In genomic region chr4:159269956-159270355, GRCh38 we compare ENCODE assay signal across 19 cellular contexts.
A peak's percentile ranks its signal among the peaks of the same experiment; 100 is the strongest.
DNase-seq lines count a peak whose midpoint lies in the region; ATAC-seq and TF ChIP-seq lines count a peak whose summit lies in the region.
"Had no signal": no experiment of that assay in that cellular context is flagged by ENCODE, and none has a peak within 500 bp of the region (broad histone marks: within the 10 kb centered on the region; RNA-seq: fewer than 3 reads in every experiment).

No MANE protein-coding gene starts in this region.

- no peak for TF ChIP-seq EP300 in SK-N-SH (IDR thresholded peaks at IDR 0.05; ENCODE audit: borderline replicate concordance in 1 of 2, low read depth in 1 of 2, low read length in 1 of 2)

- no peak overlapping the region; the same call in 1 of the 2 replicates for H3K9ac ChIP-seq in SK-N-SH
- no peak overlapping the region for H3K9ac ChIP-seq in colonic mucosa (ENCODE audit: low read depth in 2 of 2, low read length in 2 of 2)

- H3K4me1 ChIP-seq in SK-N-SH (ENCODE audit: control insufficient read depth in 1 of 2, insufficient read depth in 2 of 2, low read depth in 1 of 2, low read length in 1 of 2) = peaks cover 30 to 38% of the 10 kb centered on the region in 2 experiments
- H3K4me1 ChIP-seq in gastrocnemius medialis = peaks cover 60 to 66% of the 10 kb centered on the region in 2 donors
- no peaks in the 10 kb centered on the region for H3K4me1 ChIP-seq in colonic mucosa

- no peaks in the 10 kb centered on the region for H3K9me2 ChIP-seq in SK-N-SH

- H3K27ac ChIP-seq in SK-N-SH (ENCODE audit: low read depth in 2 of 2, low read length in 1 of 2) = peak overlapping the region in 1 of 2 experiments; percentile 88; a peak in 2 of 4 replicates
- peak overlapping the region; percentile 9 to 58 (median 22) for H3K27ac ChIP-seq in gastrocnemius medialis
- no peak overlapping the region for H3K27ac ChIP-seq in colonic mucosa
- H3K27ac ChIP-seq: 22Rv1, HL-60, PC-9 had no signal

- no peaks in the 10 kb centered on the region for H4K20me1 ChIP-seq in SK-N-SH (ENCODE audit: insufficient read depth)

- H3K27me3 ChIP-seq in SK-N-SH (ENCODE audit: insufficient read depth) (no peaks in the 10 kb centered on the region), gastrocnemius medialis (no peaks in the 10 kb centered on the region), colonic mucosa (no peaks in the 10 kb centered on the region)

- TF ChIP-seq CTCF in SK-N-SH (IDR thresholded peaks at IDR 0.05) = no peak
- no peak for TF ChIP-seq CTCF in gastrocnemius medialis (IDR thresholded peaks at IDR 0.05 in 4 of 5, conservative IDR thresholded peaks at IDR 0.05 in 1 of 5)
- TF ChIP-seq CTCF in colonic mucosa (IDR thresholded peaks at IDR 0.05) = no peak

- POLR2A ChIA-PET in SK-N-SH (lab: Yijun Ruan, JAX) = no interaction called here

- H3K36me3 ChIP-seq in SK-N-SH (replicated peaks in 1 of 2; ENCODE audit: control insufficient read depth in 1 of 2, insufficient read depth in 2 of 2, low read length in 1 of 2) = no peaks in the 10 kb centered on the region
- no peaks in the 10 kb centered on the region for H3K36me3 ChIP-seq in gastrocnemius medialis
- no peaks in the 10 kb centered on the region for H3K36me3 ChIP-seq in colonic mucosa
- H3K36me3 ChIP-seq: HAP-1 had no signal

- TF ChIP-seq RAD21 in SK-N-SH (IDR thresholded peaks at IDR 0.05; ENCODE audit: low read length) = no peak

- intact Hi-C loops in gastrocnemius medialis (cut with DNase I; ENCODE audit: low total_unique reads) (loop anchor here (10.0 kb wide), 1 partner anchor 175 kb away; no protein-coding TSS in a partner anchor), colonic mucosa (cut with DNase I) (no loop called here)

- no peak for DNase-seq in SK-N-SH
- DNase-seq in globus pallidus (ENCODE audit: low spot score) = peak; percentile 63
- no peak for DNase-seq in gastrocnemius medialis
- DNase-seq in DMS53 (lab: John Stamatoyannopoulos, UW) = no peak
- DNase-seq in colonic mucosa = no peak
- no peak for DNase-seq in NK-92 (lab: John Stamatoyannopoulos, UW; ENCODE audit: unreplicated experiment)
- DNase-seq: Calu3; CD4-positive, alpha-beta memory T cell; DMS79 treated with DMSO at 0.1 percent for 48 hours; NCI-H1417 treated with DMSO at 0.1 percent for 48 hours; NCI-H2081; NCI-H774; PC-9 had no signal

- in situ Hi-C loops in gastrocnemius medialis (cut with MboI; ENCODE audit: low sequenced_read_pairs in 4 of 4) = no loop called here

- CTCF ChIA-PET in SK-N-SH (lab: Yijun Ruan, JAX) = no interaction called here

- peaks cover 31% of the 10 kb centered on the region for H3K79me2 ChIP-seq in SK-N-SH (ENCODE audit: insufficient read depth)

- H3K4me2 ChIP-seq in SK-N-SH = peak overlapping the region; percentile 83; the same call in 1 of the 2 replicates
- H3K4me2 ChIP-seq: PC-9 had no signal

- H3K9me3 ChIP-seq in SK-N-SH (no peaks in the 10 kb centered on the region), gastrocnemius medialis (no peaks in the 10 kb centered on the region), colonic mucosa (no peaks in the 10 kb centered on the region)
- H3K9me3 ChIP-seq: HAP-1 had no signal

- H3K4me3 ChIP-seq in SK-N-SH (ENCODE audit: low read depth in 2 of 2, low read length in 1 of 2) = peak overlapping the region in 1 of 2 experiments; percentile 59; a peak in 1 of 4 replicates
- no peak overlapping the region for H3K4me3 ChIP-seq in gastrocnemius medialis
- no peak overlapping the region for H3K4me3 ChIP-seq in colonic mucosa
- H3K4me3 ChIP-seq: HAP-1, K562, PC-9 had no signal

- H3F3A ChIP-seq in SK-N-SH (replicated peaks; ENCODE audit: insufficient read depth) = peaks cover 24% of the 10 kb centered on the region

- no peak overlapping the region for H2AFZ ChIP-seq in SK-N-SH (ENCODE audit: low read depth)
- H2AFZ ChIP-seq: PC-9 had no signal

- ATAC-seq in SK-N-SH treated with all-trans-retinoic acid at 6 μM for 48 hours (no peak), gastrocnemius medialis (peak in 1 of 2 donors; percentile 26), esophagus mucosa (no peak)
- ATAC-seq: K562 had no signal

- TF ChIP-seq POLR2A in gastrocnemius medialis (IDR thresholded peaks at IDR 0.05) = no peak

TF ChIP-seq in SK-N-SH, 30 proteins besides CTCF, POLR2A, EP300 and RAD21:
- TF ChIP-seq IRF3 (IDR thresholded peaks at IDR 0.05; ENCODE audit: low read depth, low read length) = no peak
- TF ChIP-seq RFX5 (IDR thresholded peaks at IDR 0.05; ENCODE audit: low read length) = no peak
- no peak for TF ChIP-seq JUND (IDR thresholded peaks at IDR 0.05)
- TF ChIP-seq NFIC (IDR thresholded peaks at IDR 0.05; ENCODE audit: borderline replicate concordance) = no peak
- no peak for TF ChIP-seq FOXJ3 (CRISPR knock-in tag; IDR thresholded peaks at IDR 0.05)
- no peak for TF ChIP-seq GATA2 (CRISPR knock-in tag; IDR thresholded peaks at IDR 0.05)
- no peak for TF ChIP-seq GABPA (IDR thresholded peaks at IDR 0.05; ENCODE audit: low read depth)
- no peak for TF ChIP-seq CHD2 (IDR thresholded peaks at IDR 0.05; ENCODE audit: low read length, partially characterized antibody)
- no peak for TF ChIP-seq EZH2phosphoT487 (IDR thresholded peaks at IDR 0.05; ENCODE audit: borderline replicate concordance, low read depth)
- TF ChIP-seq SIN3A (IDR thresholded peaks at IDR 0.05; ENCODE audit: borderline replicate concordance, low read depth, low read length) = no peak
- TF ChIP-seq RXRA (IDR thresholded peaks at IDR 0.05; ENCODE audit: borderline replicate concordance, low read depth) = no peak
- TF ChIP-seq, protein P1, sequence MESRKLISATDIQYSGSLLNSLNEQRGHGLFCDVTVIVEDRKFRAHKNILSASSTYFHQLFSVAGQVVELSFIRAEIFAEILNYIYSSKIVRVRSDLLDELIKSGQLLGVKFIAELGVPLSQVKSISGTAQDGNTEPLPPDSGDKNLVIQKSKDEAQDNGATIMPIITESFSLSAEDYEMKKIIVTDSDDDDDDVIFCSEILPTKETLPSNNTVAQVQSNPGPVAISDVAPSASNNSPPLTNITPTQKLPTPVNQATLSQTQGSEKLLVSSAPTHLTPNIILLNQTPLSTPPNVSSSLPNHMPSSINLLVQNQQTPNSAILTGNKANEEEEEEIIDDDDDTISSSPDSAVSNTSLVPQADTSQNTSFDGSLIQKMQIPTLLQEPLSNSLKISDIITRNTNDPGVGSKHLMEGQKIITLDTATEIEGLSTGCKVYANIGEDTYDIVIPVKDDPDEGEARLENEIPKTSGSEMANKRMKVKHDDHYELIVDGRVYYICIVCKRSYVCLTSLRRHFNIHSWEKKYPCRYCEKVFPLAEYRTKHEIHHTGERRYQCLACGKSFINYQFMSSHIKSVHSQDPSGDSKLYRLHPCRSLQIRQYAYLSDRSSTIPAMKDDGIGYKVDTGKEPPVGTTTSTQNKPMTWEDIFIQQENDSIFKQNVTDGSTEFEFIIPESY (IDR thresholded peaks at IDR 0.05; ENCODE audit: borderline replicate concordance, low read depth) = no peak
TF ChIP-seq in SK-N-SH: peak in this region for 0.

TF ChIP-seq in SK-N-SH treated with all-trans-retinoic acid at 6 μM for 48 hours, 23 proteins besides CTCF, POLR2A, EP300 and RAD21 (continues in another document):
- TF ChIP-seq ZNF565 (CRISPR knock-in tag; conservative IDR thresholded peaks at IDR 0.05; ENCODE audit: low read depth) (no peak), TOX (CRISPR knock-in tag; IDR thresholded peaks at IDR 0.05; ENCODE audit: borderline replicate concordance) (no peak), ESRRG (CRISPR knock-in tag; IDR thresholded peaks at IDR 0.05) (no peak), RARB (CRISPR knock-in tag; IDR thresholded peaks at IDR 0.05) (no peak), POU6F1 (CRISPR knock-in tag; IDR thresholded peaks at IDR 0.05; ENCODE audit: borderline replicate concordance, low read depth) (no peak), ZNF70 (CRISPR knock-in tag; IDR thresholded peaks at IDR 0.05) (no peak)
- TF ChIP-seq, protein P2, sequence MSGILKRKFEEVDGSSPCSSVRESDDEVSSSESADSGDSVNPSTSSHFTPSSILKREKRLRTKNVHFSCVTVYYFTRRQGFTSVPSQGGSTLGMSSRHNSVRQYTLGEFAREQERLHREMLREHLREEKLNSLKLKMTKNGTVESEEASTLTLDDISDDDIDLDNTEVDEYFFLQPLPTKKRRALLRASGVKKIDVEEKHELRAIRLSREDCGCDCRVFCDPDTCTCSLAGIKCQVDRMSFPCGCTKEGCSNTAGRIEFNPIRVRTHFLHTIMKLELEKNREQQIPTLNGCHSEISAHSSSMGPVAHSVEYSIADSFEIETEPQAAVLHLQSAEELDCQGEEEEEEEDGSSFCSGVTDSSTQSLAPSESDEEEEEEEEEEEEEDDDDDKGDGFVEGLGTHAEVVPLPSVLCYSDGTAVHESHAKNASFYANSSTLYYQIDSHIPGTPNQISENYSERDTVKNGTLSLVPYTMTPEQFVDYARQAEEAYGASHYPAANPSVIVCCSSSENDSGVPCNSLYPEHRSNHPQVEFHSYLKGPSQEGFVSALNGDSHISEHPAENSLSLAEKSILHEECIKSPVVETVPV (CRISPR knock-in tag; IDR thresholded peaks at IDR 0.05) = no peak
- TF ChIP-seq, protein P3, sequence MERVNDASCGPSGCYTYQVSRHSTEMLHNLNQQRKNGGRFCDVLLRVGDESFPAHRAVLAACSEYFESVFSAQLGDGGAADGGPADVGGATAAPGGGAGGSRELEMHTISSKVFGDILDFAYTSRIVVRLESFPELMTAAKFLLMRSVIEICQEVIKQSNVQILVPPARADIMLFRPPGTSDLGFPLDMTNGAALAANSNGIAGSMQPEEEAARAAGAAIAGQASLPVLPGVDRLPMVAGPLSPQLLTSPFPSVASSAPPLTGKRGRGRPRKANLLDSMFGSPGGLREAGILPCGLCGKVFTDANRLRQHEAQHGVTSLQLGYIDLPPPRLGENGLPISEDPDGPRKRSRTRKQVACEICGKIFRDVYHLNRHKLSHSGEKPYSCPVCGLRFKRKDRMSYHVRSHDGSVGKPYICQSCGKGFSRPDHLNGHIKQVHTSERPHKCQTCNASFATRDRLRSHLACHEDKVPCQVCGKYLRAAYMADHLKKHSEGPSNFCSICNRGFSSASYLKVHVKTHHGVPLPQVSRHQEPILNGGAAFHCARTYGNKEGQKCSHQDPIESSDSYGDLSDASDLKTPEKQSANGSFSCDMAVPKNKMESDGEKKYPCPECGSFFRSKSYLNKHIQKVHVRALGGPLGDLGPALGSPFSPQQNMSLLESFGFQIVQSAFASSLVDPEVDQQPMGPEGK (CRISPR knock-in tag; IDR thresholded peaks at IDR 0.05; ENCODE audit: borderline replicate concordance) = no peak
